1 cellular context compared by ENCODE assay signal in genomic region chr14:61355892-61356325, GRCh38.
TF ChIP-seq lines count a peak whose summit lies in the region.

No MANE protein-coding gene starts in this region.

TF ChIP-seq in K562, 482 proteins besides CTCF, POLR2A, EP300 and RAD21 (continued from another document):
- TF ChIP-seq PKNOX1 (IDR thresholded peaks at IDR 0.05) (peak; percentile 37; the same call in 1 of the 2 replicates), ZNF584 (CRISPR knock-in tag; IDR thresholded peaks at IDR 0.05; ENCODE audit: low read depth) (no peak), E2F1 (CRISPR knock-in tag; IDR thresholded peaks at IDR 0.05) (no peak)
